1 cellular context compared by ENCODE assay signal in genomic region chr1:32014199-32014936, GRCh38.
TF ChIP-seq lines count a peak whose summit lies in the region.

No MANE protein-coding gene starts in this region.

TF ChIP-seq in HepG2, 621 proteins besides CTCF, POLR2A, EP300 and RAD21 (continued from another document and continues in another):
- TF ChIP-seq, protein P1, sequence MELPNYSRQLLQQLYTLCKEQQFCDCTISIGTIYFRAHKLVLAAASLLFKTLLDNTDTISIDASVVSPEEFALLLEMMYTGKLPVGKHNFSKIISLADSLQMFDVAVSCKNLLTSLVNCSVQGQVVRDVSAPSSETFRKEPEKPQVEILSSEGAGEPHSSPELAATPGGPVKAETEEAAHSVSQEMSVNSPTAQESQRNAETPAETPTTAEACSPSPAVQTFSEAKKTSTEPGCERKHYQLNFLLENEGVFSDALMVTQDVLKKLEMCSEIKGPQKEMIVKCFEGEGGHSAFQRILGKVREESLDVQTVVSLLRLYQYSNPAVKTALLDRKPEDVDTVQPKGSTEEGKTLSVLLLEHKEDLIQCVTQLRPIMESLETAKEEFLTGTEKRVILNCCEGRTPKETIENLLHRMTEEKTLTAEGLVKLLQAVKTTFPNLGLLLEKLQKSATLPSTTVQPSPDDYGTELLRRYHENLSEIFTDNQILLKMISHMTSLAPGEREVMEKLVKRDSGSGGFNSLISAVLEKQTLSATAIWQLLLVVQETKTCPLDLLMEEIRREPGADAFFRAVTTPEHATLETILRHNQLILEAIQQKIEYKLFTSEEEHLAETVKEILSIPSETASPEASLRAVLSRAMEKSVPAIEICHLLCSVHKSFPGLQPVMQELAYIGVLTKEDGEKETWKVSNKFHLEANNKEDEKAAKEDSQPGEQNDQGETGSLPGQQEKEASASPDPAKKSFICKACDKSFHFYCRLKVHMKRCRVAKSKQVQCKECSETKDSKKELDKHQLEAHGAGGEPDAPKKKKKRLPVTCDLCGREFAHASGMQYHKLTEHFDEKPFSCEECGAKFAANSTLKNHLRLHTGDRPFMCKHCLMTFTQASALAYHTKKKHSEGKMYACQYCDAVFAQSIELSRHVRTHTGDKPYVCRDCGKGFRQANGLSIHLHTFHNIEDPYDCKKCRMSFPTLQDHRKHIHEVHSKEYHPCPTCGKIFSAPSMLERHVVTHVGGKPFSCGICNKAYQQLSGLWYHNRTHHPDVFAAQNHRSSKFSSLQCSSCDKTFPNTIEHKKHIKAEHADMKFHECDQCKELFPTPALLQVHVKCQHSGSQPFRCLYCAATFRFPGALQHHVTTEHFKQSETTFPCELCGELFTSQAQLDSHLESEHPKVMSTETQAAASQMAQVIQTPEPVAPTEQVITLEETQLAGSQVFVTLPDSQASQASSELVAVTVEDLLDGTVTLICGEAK (IDR thresholded peaks at IDR 0.05): no peak
- TF ChIP-seq, protein P1 (CRISPR knock-in tag; IDR thresholded peaks at IDR 0.05): peak; percentile 65
- TF ChIP-seq ZNF607 (CRISPR knock-in tag; IDR thresholded peaks at IDR 0.05; ENCODE audit: borderline replicate concordance) (0 out of 2 replicates have a peak, but pooled peaks have one; percentile 36), ZNF263 (CRISPR knock-in tag; IDR thresholded peaks at IDR 0.05) (no peak; the same call in 1 of the 2 replicates), FOXO1 (CRISPR knock-in tag; IDR thresholded peaks at IDR 0.05) (no peak), ZNF256 (CRISPR knock-in tag; conservative IDR thresholded peaks at IDR 0.05) (no peak), ZNF30 (CRISPR knock-in tag; IDR thresholded peaks at IDR 0.05) (0 out of 2 replicates have a peak, but pooled peaks have one; percentile 49), DNMT1 (CRISPR knock-in tag; IDR thresholded peaks at IDR 0.05) (no peak), UBTF (CRISPR knock-in tag; IDR thresholded peaks at IDR 0.05) (peak; percentile 37; the same call in 1 of the 2 replicates), ARNT2 (CRISPR knock-in tag; IDR thresholded peaks at IDR 0.05; ENCODE audit: low read depth) (peak; percentile 55), GZF1 (CRISPR knock-in tag; IDR thresholded peaks at IDR 0.05) (no peak), ZNF577 (CRISPR knock-in tag; IDR thresholded peaks at IDR 0.05; ENCODE audit: borderline replicate concordance, low read depth) (no peak), ATF1 (CRISPR knock-in tag; IDR thresholded peaks at IDR 0.05) (no peak), RFX1 (IDR thresholded peaks at IDR 0.05) (no peak), ZNF761 (CRISPR knock-in tag; conservative IDR thresholded peaks at IDR 0.05) (no peak), ZNF558 (CRISPR knock-in tag; IDR thresholded peaks at IDR 0.05; ENCODE audit: borderline replicate concordance) (peak; percentile 80; the same call in 1 of the 2 replicates), U2AF1 (optimal IDR thresholded peaks at IDR 0.05; ENCODE audit: low read depth, low read length) (no peak), ZNF564 (CRISPR knock-in tag; IDR thresholded peaks at IDR 0.05) (no peak), ATM (IDR thresholded peaks at IDR 0.05; ENCODE audit: borderline replicate concordance) (no peak), ZNF460 (CRISPR knock-in tag; IDR thresholded peaks at IDR 0.05; ENCODE audit: borderline replicate concordance) (no peak), KDM2A (CRISPR knock-in tag; IDR thresholded peaks at IDR 0.05; ENCODE audit: borderline replicate concordance, low read depth) (no peak; the same call in 1 of the 2 replicates), SRF (IDR thresholded peaks at IDR 0.05; ENCODE audit: low read depth, low read length) (no peak), ZNF446 (CRISPR knock-in tag; IDR thresholded peaks at IDR 0.05) (no peak), HES4 (CRISPR knock-in tag; IDR thresholded peaks at IDR 0.05; ENCODE audit: borderline replicate concordance) (no peak), ZNF432 (CRISPR knock-in tag; IDR thresholded peaks at IDR 0.05; ENCODE audit: borderline replicate concordance) (no peak), SRSF1 (optimal IDR thresholded peaks at IDR 0.05; ENCODE audit: low read depth, low read length) (no peak), SIX4 (CRISPR knock-in tag; IDR thresholded peaks at IDR 0.05) (no peak), ZNF770 (CRISPR knock-in tag; IDR thresholded peaks at IDR 0.05) (peak; percentile 14; the same call in 1 of the 2 replicates), ZC3H4 (CRISPR knock-in tag; IDR thresholded peaks at IDR 0.05; ENCODE audit: borderline replicate concordance) (0 out of 2 replicates have a peak, but pooled peaks have one; percentile 61)
- TF ChIP-seq, protein P2, sequence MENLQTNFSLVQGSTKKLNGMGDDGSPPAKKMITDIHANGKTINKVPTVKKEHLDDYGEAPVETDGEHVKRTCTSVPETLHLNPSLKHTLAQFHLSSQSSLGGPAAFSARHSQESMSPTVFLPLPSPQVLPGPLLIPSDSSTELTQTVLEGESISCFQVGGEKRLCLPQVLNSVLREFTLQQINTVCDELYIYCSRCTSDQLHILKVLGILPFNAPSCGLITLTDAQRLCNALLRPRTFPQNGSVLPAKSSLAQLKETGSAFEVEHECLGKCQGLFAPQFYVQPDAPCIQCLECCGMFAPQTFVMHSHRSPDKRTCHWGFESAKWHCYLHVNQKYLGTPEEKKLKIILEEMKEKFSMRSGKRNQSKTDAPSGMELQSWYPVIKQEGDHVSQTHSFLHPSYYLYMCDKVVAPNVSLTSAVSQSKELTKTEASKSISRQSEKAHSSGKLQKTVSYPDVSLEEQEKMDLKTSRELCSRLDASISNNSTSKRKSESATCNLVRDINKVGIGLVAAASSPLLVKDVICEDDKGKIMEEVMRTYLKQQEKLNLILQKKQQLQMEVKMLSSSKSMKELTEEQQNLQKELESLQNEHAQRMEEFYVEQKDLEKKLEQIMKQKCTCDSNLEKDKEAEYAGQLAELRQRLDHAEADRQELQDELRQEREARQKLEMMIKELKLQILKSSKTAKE (CRISPR knock-in tag; IDR thresholded peaks at IDR 0.05; ENCODE audit: borderline replicate concordance): no peak
- TF ChIP-seq, protein P3, sequence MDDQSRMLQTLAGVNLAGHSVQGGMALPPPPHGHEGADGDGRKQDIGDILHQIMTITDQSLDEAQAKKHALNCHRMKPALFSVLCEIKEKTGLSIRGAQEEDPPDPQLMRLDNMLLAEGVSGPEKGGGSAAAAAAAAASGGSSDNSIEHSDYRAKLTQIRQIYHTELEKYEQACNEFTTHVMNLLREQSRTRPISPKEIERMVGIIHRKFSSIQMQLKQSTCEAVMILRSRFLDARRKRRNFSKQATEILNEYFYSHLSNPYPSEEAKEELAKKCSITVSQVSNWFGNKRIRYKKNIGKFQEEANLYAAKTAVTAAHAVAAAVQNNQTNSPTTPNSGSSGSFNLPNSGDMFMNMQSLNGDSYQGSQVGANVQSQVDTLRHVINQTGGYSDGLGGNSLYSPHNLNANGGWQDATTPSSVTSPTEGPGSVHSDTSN (CRISPR knock-in tag; IDR thresholded peaks at IDR 0.05; ENCODE audit: borderline replicate concordance): no peak; the same call in 1 of the 2 replicates
- TF ChIP-seq, protein P4, sequence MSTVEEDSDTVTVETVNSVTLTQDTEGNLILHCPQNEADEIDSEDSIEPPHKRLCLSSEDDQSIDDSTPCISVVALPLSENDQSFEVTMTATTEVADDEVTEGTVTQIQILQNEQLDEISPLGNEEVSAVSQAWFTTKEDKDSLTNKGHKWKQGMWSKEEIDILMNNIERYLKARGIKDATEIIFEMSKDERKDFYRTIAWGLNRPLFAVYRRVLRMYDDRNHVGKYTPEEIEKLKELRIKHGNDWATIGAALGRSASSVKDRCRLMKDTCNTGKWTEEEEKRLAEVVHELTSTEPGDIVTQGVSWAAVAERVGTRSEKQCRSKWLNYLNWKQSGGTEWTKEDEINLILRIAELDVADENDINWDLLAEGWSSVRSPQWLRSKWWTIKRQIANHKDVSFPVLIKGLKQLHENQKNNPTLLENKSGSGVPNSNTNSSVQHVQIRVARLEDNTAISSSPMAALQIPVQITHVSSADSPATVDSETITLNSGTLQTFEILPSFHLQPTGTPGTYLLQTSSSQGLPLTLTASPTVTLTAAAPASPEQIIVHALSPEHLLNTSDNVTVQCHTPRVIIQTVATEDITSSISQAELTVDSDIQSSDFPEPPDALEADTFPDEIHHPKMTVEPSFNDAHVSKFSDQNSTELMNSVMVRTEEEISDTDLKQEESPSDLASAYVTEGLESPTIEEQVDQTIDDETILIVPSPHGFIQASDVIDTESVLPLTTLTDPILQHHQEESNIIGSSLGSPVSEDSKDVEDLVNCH (CRISPR knock-in tag; IDR thresholded peaks at IDR 0.05): no peak
- TF ChIP-seq, protein P5, sequence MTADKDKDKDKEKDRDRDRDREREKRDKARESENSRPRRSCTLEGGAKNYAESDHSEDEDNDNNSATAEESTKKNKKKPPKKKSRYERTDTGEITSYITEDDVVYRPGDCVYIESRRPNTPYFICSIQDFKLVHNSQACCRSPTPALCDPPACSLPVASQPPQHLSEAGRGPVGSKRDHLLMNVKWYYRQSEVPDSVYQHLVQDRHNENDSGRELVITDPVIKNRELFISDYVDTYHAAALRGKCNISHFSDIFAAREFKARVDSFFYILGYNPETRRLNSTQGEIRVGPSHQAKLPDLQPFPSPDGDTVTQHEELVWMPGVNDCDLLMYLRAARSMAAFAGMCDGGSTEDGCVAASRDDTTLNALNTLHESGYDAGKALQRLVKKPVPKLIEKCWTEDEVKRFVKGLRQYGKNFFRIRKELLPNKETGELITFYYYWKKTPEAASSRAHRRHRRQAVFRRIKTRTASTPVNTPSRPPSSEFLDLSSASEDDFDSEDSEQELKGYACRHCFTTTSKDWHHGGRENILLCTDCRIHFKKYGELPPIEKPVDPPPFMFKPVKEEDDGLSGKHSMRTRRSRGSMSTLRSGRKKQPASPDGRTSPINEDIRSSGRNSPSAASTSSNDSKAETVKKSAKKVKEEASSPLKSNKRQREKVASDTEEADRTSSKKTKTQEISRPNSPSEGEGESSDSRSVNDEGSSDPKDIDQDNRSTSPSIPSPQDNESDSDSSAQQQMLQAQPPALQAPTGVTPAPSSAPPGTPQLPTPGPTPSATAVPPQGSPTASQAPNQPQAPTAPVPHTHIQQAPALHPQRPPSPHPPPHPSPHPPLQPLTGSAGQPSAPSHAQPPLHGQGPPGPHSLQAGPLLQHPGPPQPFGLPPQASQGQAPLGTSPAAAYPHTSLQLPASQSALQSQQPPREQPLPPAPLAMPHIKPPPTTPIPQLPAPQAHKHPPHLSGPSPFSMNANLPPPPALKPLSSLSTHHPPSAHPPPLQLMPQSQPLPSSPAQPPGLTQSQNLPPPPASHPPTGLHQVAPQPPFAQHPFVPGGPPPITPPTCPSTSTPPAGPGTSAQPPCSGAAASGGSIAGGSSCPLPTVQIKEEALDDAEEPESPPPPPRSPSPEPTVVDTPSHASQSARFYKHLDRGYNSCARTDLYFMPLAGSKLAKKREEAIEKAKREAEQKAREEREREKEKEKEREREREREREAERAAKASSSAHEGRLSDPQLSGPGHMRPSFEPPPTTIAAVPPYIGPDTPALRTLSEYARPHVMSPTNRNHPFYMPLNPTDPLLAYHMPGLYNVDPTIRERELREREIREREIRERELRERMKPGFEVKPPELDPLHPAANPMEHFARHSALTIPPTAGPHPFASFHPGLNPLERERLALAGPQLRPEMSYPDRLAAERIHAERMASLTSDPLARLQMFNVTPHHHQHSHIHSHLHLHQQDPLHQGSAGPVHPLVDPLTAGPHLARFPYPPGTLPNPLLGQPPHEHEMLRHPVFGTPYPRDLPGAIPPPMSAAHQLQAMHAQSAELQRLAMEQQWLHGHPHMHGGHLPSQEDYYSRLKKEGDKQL (CRISPR knock-in tag; IDR thresholded peaks at IDR 0.05; ENCODE audit: low read depth): no peak
